ENCODE assay signal across 1 cellular context in genomic region chr20:36470482-36471062, GRCh38.
TF ChIP-seq lines count a peak whose summit lies in the region.

No MANE protein-coding gene starts in this region.

TF ChIP-seq in GM23338, 12 proteins besides CTCF, POLR2A, EP300 and RAD21:
- TF ChIP-seq EZH2 (IDR thresholded peaks at IDR 0.05; ENCODE audit: low read depth, unreplicated experiment): no peak
